Comparison of ENCODE assay signal across 28 cellular contexts in the genomic region with DNA sequence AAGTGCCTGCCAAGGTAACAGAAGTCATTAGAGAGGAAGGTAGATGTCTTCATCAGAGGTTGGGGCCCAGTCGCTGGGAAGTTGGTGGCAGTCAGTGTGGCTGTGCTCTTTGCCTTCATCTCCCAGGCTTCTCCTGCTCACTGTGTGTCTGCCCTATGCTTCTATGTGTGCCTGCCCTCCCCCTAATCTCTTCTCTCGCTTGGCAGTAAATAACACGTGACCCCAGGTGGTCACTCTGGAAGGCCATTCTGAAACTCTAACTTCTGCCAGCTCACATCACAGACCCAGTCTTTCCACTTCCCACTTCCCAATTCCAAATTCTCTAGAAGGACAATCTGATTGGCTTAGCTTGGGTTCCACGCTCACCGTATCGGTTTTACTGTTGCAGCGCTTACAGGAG.
"Had no signal": no experiment of that assay in that cellular context is flagged by ENCODE, and none has a peak within 500 bp of the region (broad histone marks: within the 10 kb centered on the region; RNA-seq: fewer than 3 reads in every experiment).

No MANE protein-coding gene starts in this region.

- H3K4me2 ChIP-seq: smooth muscle cell had no signal

- DNase-seq: cortex of kidney; endodermal cell; foreskin fibroblast; gastrocnemius medialis; head of caudate nucleus; kidney; mesendoderm; midbrain; naive thymus-derived CD4-positive, alpha-beta T cell; occipital lobe; ovary; stimulated activated CD4-positive, alpha-beta T cell treated with anti-CD3 and anti-CD28 coated beads, Interleukin-12 subunit alpha, Interleukin-12 subunit beta, amount 100 ng/mL, for 4 hours; stimulated activated CD4-positive, alpha-beta T cell treated with anti-CD3 and anti-CD28 coated beads, Interleukin-1b, Interleukin-23, amount 100 ng/mL, for 48 hours; stimulated activated CD4-positive, alpha-beta T cell treated with anti-CD3 and anti-CD28 coated beads, Interleukin-4, amount 100 ng/mL, for 1 hour; stimulated activated CD8-positive, alpha-beta memory T cell treated with anti-CD3 and anti-CD28 coated beads, Interleukin-4, amount 100 ng/mL, for 48 hours; stimulated activated naive CD4-positive, alpha-beta T cell; stimulated activated naive CD8-positive, alpha-beta T cell treated with anti-CD3 and anti-CD28 coated beads, Interleukin-15, amount 100 ng/mL, for 72 hours; transverse colon; upper lobe of right lung; uterus had no signal

- H3K27ac ChIP-seq: epithelial cell of prostate, gastrocnemius medialis, ovary, suprapubic skin, transverse colon, upper lobe of right lung, uterus had no signal

- H3K4me3 Mint-ChIP-seq: endodermal cell; naive thymus-derived CD4-positive, alpha-beta T cell; nephron; stimulated activated naive CD8-positive, alpha-beta T cell treated with anti-CD3 and anti-CD28 coated beads, Interleukin-15, amount 100 ng/mL, for 72 hours had no signal

- H3K4me1 ChIP-seq: suprapubic skin, uterus had no signal

- H3K27ac Mint-ChIP-seq: endodermal cell, nephron had no signal

- H3K36me3 ChIP-seq: gastrocnemius medialis, ovary, uterus had no signal

- ATAC-seq: esophagus mucosa; gastrocnemius medialis; left lobe of liver; naive thymus-derived CD4-positive, alpha-beta T cell; sciatic nerve; stimulated activated naive CD8-positive, alpha-beta T cell treated with anti-CD3 and anti-CD28 coated beads, Interleukin-15, amount 100 ng/mL, for 72 hours; upper lobe of right lung had no signal

- H3K9me3 ChIP-seq: gastrocnemius medialis, ovary, suprapubic skin, transverse colon, upper lobe of right lung, uterus had no signal

- H3K27me3 ChIP-seq: gastrocnemius medialis, ovary, suprapubic skin, transverse colon, upper lobe of right lung, uterus had no signal

- H3K27me3 Mint-ChIP-seq: naive thymus-derived CD4-positive, alpha-beta T cell; stimulated activated naive CD8-positive, alpha-beta T cell treated with anti-CD3 and anti-CD28 coated beads, Interleukin-15, amount 100 ng/mL, for 72 hours had no signal

- H3K9me3 Mint-ChIP-seq: endodermal cell; naive thymus-derived CD4-positive, alpha-beta T cell; nephron; stimulated activated naive CD8-positive, alpha-beta T cell treated with anti-CD3 and anti-CD28 coated beads, Interleukin-15, amount 100 ng/mL, for 72 hours had no signal

- H3K4me3 ChIP-seq: gastrocnemius medialis, lung, ovary, smooth muscle cell, suprapubic skin, transverse colon, upper lobe of right lung, uterus had no signal
